Comparison of ENCODE assay signal across 1 cellular context in the genomic region with DNA sequence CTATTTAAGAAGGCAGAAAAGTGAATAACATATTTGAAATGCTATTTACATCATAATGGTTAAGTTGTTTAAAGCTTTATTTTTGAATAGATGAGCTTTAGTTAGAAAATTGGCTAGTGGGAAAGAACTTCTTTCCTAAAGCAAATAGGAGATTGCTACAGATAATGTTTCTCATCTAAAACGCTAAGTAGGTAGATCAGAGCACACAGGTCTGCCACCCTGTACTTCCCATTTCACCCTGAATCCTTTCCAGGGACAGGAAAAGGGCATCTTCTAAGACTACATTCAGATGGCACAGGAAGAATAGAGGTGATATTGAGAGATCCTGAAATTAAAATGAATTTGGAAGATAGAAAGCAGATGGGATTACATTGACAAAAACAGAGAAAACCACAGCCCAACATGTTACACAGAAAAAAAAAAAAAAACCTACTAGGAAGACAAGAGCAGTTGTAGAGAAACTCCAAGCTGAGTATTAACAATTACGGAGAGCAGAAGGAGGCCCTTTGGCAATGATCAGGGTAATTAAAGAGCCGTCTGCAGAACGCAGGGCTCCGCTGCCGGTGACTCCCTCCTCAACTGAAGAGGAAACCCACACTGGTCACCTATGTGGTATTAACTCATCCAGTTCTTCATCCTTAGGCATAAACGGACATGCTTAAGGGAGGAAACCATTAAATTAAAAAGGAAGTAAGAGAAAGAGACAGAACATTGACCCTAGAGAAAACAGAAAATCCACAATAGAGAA.
TF ChIP-seq lines count a peak whose summit lies in the region.

No MANE protein-coding gene starts in this region.

TF ChIP-seq in H1, 55 proteins besides CTCF, POLR2A, EP300 and RAD21:
- TF ChIP-seq GABPA (IDR thresholded peaks at IDR 0.05; ENCODE audit: borderline replicate concordance, insufficient read depth, low read length) (no peak), HDAC6 (IDR thresholded peaks at IDR 0.05; ENCODE audit: low read depth, low read length) (no peak), BCL11A (IDR thresholded peaks at IDR 0.05; ENCODE audit: low read depth in 2 of 2, low read length in 2 of 2) (no peak), JUND (IDR thresholded peaks at IDR 0.05; ENCODE audit: low read length) (no peak), ATF2 (IDR thresholded peaks at IDR 0.05; ENCODE audit: low read length) (no peak), MAFK (IDR thresholded peaks at IDR 0.05; ENCODE audit: low read depth, low read length) (no peak), RBBP5 (IDR thresholded peaks at IDR 0.05; ENCODE audit: borderline replicate concordance, low read depth, low read length) (no peak), SRF (IDR thresholded peaks at IDR 0.05; ENCODE audit: low read depth, low read length) (no peak), CBX5 (IDR thresholded peaks at IDR 0.05; ENCODE audit: low read depth, low read length) (no peak), POLR2AphosphoS5 (IDR thresholded peaks at IDR 0.05; ENCODE audit: low read depth, low read length) (no peak)
- TF ChIP-seq, protein P1, sequence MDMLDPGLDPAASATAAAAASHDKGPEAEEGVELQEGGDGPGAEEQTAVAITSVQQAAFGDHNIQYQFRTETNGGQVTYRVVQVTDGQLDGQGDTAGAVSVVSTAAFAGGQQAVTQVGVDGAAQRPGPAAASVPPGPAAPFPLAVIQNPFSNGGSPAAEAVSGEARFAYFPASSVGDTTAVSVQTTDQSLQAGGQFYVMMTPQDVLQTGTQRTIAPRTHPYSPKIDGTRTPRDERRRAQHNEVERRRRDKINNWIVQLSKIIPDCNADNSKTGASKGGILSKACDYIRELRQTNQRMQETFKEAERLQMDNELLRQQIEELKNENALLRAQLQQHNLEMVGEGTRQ (IDR thresholded peaks at IDR 0.05; ENCODE audit: low read length) = no peak
